21 cellular contexts compared by ENCODE assay signal in genomic region chr3:78736863-78737262, GRCh38.
DNase-seq lines count a peak whose midpoint lies in the region; ATAC-seq, FAIRE-seq and TF ChIP-seq lines count a peak whose summit lies in the region.
"Had no signal": no experiment of that assay in that cellular context is flagged by ENCODE, and none has a peak within 500 bp of the region (broad histone marks: within the 10 kb centered on the region; RNA-seq: fewer than 3 reads in every experiment).

No MANE protein-coding gene starts in this region.

- no peak overlapping the region for H3K4me3 ChIP-seq in bronchial epithelial cell (ENCODE audit: low read depth, low read length)
- H3K4me3 ChIP-seq: BLaER1, hepatocyte, spleen, thyroid gland had no signal

- no peak for TF ChIP-seq CTCF in bronchial epithelial cell (IDR thresholded peaks at IDR 0.05; ENCODE audit: insufficient read depth, low read length, severe bottlenecking)
- no peak for TF ChIP-seq CTCF in GM10248 (IDR thresholded peaks at IDR 0.05; ENCODE audit: control extremely low read depth, extremely low read depth, low read depth, missing control alignments)

- CTCF ChIA-PET in GM10248 (lab: Yijun Ruan, JAX) = no interaction called here

- no peak for FAIRE-seq in bronchial epithelial cell (lab: Jason Lieb, UNC)
- FAIRE-seq: kidney had no signal

- no peaks in the 10 kb centered on the region for H3K27me3 ChIP-seq in bronchial epithelial cell (ENCODE audit: control insufficient read depth, insufficient read depth, low read length)
- H3K27me3 ChIP-seq: BLaER1, hepatocyte, spleen, thyroid gland had no signal

- POLR2A ChIA-PET in GM10248 (lab: Yijun Ruan, JAX) = no interaction called here

- no peaks in the 10 kb centered on the region for H3K36me3 ChIP-seq in bronchial epithelial cell (ENCODE audit: control insufficient read depth, insufficient read depth, low read length)
- H3K36me3 ChIP-seq: spleen, thyroid gland had no signal

- ATAC-seq in HG03432 (IDR thresholded peaks at IDR 0.05; ENCODE audit: unreplicated experiment) = peak; percentile 71
- ATAC-seq in HG02852 (IDR thresholded peaks at IDR 0.05; ENCODE audit: unreplicated experiment) = no peak
- ATAC-seq: natural killer cell treated with Interleukin-12 subunit alpha and Interleukin-12 subunit beta and Interleukin-15 and Interleukin-18, amount 100 ng/mL, for 72 hours; T-cell had no signal

- DNase-seq in GM04504 (ENCODE audit: low read depth) = peak; percentile 8
- DNase-seq in bronchial epithelial cell (ENCODE audit: low read depth) = peak; percentile 85
- DNase-seq in iris pigment epithelial cell (ENCODE audit: low read depth) = peak; percentile 67
- no peak for DNase-seq in stimulated activated CD4-positive, alpha-beta T cell treated with anti-CD3 and anti-CD28 coated beads, Interleukin-4, amount 100 ng/mL, for 1 hour
- DNase-seq in activated effector memory CD4-positive, alpha-beta T cell treated with Interleukin-2 at 50 U/mL for 16 hours = no peak
- no peak for DNase-seq in GM10248 (ENCODE audit: extremely low spot score)
- DNase-seq: activated CD4-positive, alpha-beta T cell treated with anti-CD3 and anti-CD28 coated beads, Interleukin-2, amount 50 U/mL, for 1 hour; activated naive CD4-positive, alpha-beta T cell treated with Interleukin-2 at 50 U/mL for 16 hours; Calu3; kidney; NCI-H1694 treated with DMSO at 0.1 percent for 48 hours; NCI-H2227 treated with DMSO at 0.1 percent for 48 hours; SHP77; spleen; T-cell; thyroid gland had no signal

Comparison
In these comparisons a context has a peak if more than half of its experiments do, and no peak if none do; other contexts are left out.
1. DNase-seq: peak in GM04504 (single experiment), bronchial epithelial cell (single experiment) and iris pigment epithelial cell (single experiment); none in stimulated activated CD4-positive, alpha-beta T cell treated with anti-CD3 and anti-CD28 coated beads, Interleukin-4, amount 100 ng/mL, for 1 hour (single experiment), activated effector memory CD4-positive, alpha-beta T cell treated with Interleukin-2 at 50 U/mL for 16 hours (single experiment) and GM10248 (single experiment).